36 cellular contexts compared by ENCODE assay signal in genomic region chrX:19168609-19169008, GRCh38. TPM values are rescaled to one million over a fixed set of nuclear protein-coding genes. Genes with fewer than 3 reads are reported as not detected.
"Had no signal": no experiment of that assay in that cellular context is flagged by ENCODE, and none has a peak within 500 bp of the region (broad histone marks: within the 10 kb centered on the region; RNA-seq: fewer than 3 reads in every experiment).

No MANE protein-coding gene starts in this region.

- H3K36me3 ChIP-seq: MG63 had no signal

- H3K9me3 ChIP-seq: MG63 had no signal

- DNase-seq: Kasumi-1, MG63, MM.1S, MV-4-11, NCI-H1048, NCI-H1092, NCI-H1092 treated with DMSO at 0.1 percent for 48 hours, NCI-H1105, NCI-H1105 treated with DMSO at 0.1 percent for 48 hours, NCI-H1417, NCI-H1417 treated with DMSO at 0.1 percent for 48 hours, NCI-H1436, NCI-H1436 treated with DMSO at 0.1 percent for 48 hours, NCI-H146, NCI-H1694, NCI-H1694 treated with DMSO at 0.1 percent for 48 hours, NCI-H187, NCI-H187 treated with DMSO at 0.1 percent for 48 hours, NCI-H1930, NCI-H2029, NCI-H2029 treated with DMSO at 0.1 percent for 48 hours, NCI-H2081, NCI-H2081 treated with DMSO at 0.1 percent for 48 hours, NCI-H2107, NCI-H2171, NCI-H2171 treated with DMSO at 0.1 percent for 48 hours, NCI-H2227 treated with DMSO at 0.1 percent for 48 hours, NCI-H226, NCI-H345, NCI-H446, NCI-H446 treated with DMSO at 0.1 percent for 48 hours, NCI-H510A, NCI-H510A treated with DMSO at 0.1 percent for 48 hours, NCI-H524, NCI-H524 treated with DMSO at 0.1 percent for 48 hours had no signal

- H3K27me3 ChIP-seq: MG63 had no signal

- H3K4me3 ChIP-seq: MG63 had no signal

RNA-seq across cellular contexts. Expression of gene ADGRG2, which starts 46.3 kb away (rescaled TPM):
- total RNA-seq: M059J had no signal
